9 cellular contexts compared by ENCODE assay signal in genomic region chr12:14567311-14568195, GRCh38. TPM values are rescaled to one million over a fixed set of nuclear protein-coding genes. Genes with fewer than 3 reads are reported as not detected.
DNase-seq lines count a peak whose midpoint lies in the region; ATAC-seq and TF ChIP-seq lines count a peak whose summit lies in the region.
"Had no signal": no experiment of that assay in that cellular context is flagged by ENCODE, and none has a peak within 500 bp of the region (broad histone marks: within the 10 kb centered on the region; RNA-seq: fewer than 3 reads in every experiment).

Gene PLBD1 (minus strand): TSS chr12:14567883. CDS start chr12:14567696, 187 bp downstream.

- no peaks in the 10 kb centered on the region for H4K20me1 ChIP-seq in neural progenitor cell (ENCODE audit: low read depth)
- H4K20me1 ChIP-seq: BLaER1 treated with 17β-estradiol and CSF1 and Interleukin-3, amounts not matched to agents 10 nM and 100 nM had no signal

- ATAC-seq in HG02840 (IDR thresholded peaks at IDR 0.05; ENCODE audit: low FRiP score, unreplicated experiment) (peak; percentile 56), GM21526 (IDR thresholded peaks at IDR 0.05; ENCODE audit: low FRiP score, unreplicated experiment) (no peak), GM21390 (IDR thresholded peaks at IDR 0.05; ENCODE audit: unreplicated experiment) (no peak)
- ATAC-seq in activated CD8-positive, alpha-beta memory T cell treated with anti-CD3 and anti-CD28 coated beads, Interleukin-2, amount 10 ng/mL, durations not matched to agents 7 days and 5 days = peak; percentile 57

- TF ChIP-seq CTCF in glutamatergic neuron (IDR thresholded peaks at IDR 0.05; ENCODE audit: partially characterized antibody, unreplicated experiment) (no peak), neural progenitor cell (IDR thresholded peaks at IDR 0.05) (no peak)

- no peak within 1 kb of the TSS for H3K4me3 Mint-ChIP-seq in activated CD8-positive, alpha-beta memory T cell treated with anti-CD3 and anti-CD28 coated beads, Interleukin-2, amount 10 ng/mL, durations not matched to agents 7 days and 5 days
- H3K4me3 Mint-ChIP-seq in glutamatergic neuron (ENCODE audit: unreplicated experiment) = peak within 1 kb of the TSS; percentile 75
- H3K4me3 Mint-ChIP-seq in neural progenitor cell = peak within 1 kb of the TSS; percentile 80

- H3F3A ChIP-seq in neural progenitor cell (ENCODE audit: low read depth) = no peaks in the 10 kb centered on the region

- H3K27me3 ChIP-seq in neural progenitor cell = peaks cover 37% of the 10 kb centered on the region
- H3K27me3 ChIP-seq: BLaER1 treated with 17β-estradiol and CSF1 and Interleukin-3, amounts not matched to agents 10 nM and 100 nM had no signal

- H3K9ac ChIP-seq in neural progenitor cell = no peak within 1 kb of the TSS
- H3K9ac ChIP-seq: BLaER1 treated with 17β-estradiol and CSF1 and Interleukin-3, amounts not matched to agents 10 nM and 100 nM had no signal

- CTCF ChIA-PET in activated CD8-positive, alpha-beta memory T cell treated with anti-CD3 and anti-CD28 coated beads, Interleukin-2, amount 10 ng/mL, durations not matched to agents 7 days and 5 days (lab: Charles Lee) = no interaction called here

- peak within 1 kb of the TSS; percentile 84 for H3K4me2 ChIP-seq in neural progenitor cell
- H3K4me2 ChIP-seq: BLaER1 treated with 17β-estradiol and CSF1 and Interleukin-3, amounts not matched to agents 10 nM and 100 nM had no signal

- no peaks in the 10 kb centered on the region for H3K36me3 Mint-ChIP-seq in activated CD8-positive, alpha-beta memory T cell treated with anti-CD3 and anti-CD28 coated beads, Interleukin-2, amount 10 ng/mL, durations not matched to agents 7 days and 5 days
- no peaks in the 10 kb centered on the region for H3K36me3 Mint-ChIP-seq in glutamatergic neuron (ENCODE audit: unreplicated experiment)
- H3K36me3 Mint-ChIP-seq in neural progenitor cell = no peaks in the 10 kb centered on the region

- H3K36me3 ChIP-seq in neural progenitor cell = no peaks in the 10 kb centered on the region
- H3K36me3 ChIP-seq: BLaER1 treated with 17β-estradiol and CSF1 and Interleukin-3, amounts not matched to agents 10 nM and 100 nM had no signal

- no peaks in the 10 kb centered on the region for H3K79me2 ChIP-seq in neural progenitor cell (ENCODE audit: low read depth)

- no peaks in the 10 kb centered on the region for H3K4me1 ChIP-seq in neural progenitor cell
- H3K4me1 ChIP-seq: BLaER1 treated with 17β-estradiol and CSF1 and Interleukin-3, amounts not matched to agents 10 nM and 100 nM had no signal

- DNase-seq in NCI-H2227 (lab: John Stamatoyannopoulos, UW; ENCODE audit: unreplicated experiment) = peak; percentile 5
- DNase-seq in NCI-H2227 treated with DMSO at 0.1 percent for 48 hours (lab: John Stamatoyannopoulos, UW) = no peak
- DNase-seq in activated CD8-positive, alpha-beta memory T cell treated with anti-CD3 and anti-CD28 coated beads, Interleukin-2, amount 10 ng/mL, durations not matched to agents 7 days and 5 days = no peak
- DNase-seq in glutamatergic neuron = peak; percentile 42
- DNase-seq in neural progenitor cell (ENCODE audit: low spot score) = peak; percentile 73

- no peaks in the 10 kb centered on the region for H3K9me3 ChIP-seq in neural progenitor cell (ENCODE audit: low read depth)

- H3K27me3 Mint-ChIP-seq in activated CD8-positive, alpha-beta memory T cell treated with anti-CD3 and anti-CD28 coated beads, Interleukin-2, amount 10 ng/mL, durations not matched to agents 7 days and 5 days = peaks cover 47% of the 10 kb centered on the region
- H3K27me3 Mint-ChIP-seq in glutamatergic neuron (ENCODE audit: unreplicated experiment) = peaks cover 5% of the 10 kb centered on the region
- H3K27me3 Mint-ChIP-seq in neural progenitor cell (ENCODE audit: insufficient read depth, low read depth) = peaks cover 10% of the 10 kb centered on the region

- H2AFZ ChIP-seq in neural progenitor cell (replicated peaks) = peak within 1 kb of the TSS; percentile 96

- H3K9me3 Mint-ChIP-seq in activated CD8-positive, alpha-beta memory T cell treated with anti-CD3 and anti-CD28 coated beads, Interleukin-2, amount 10 ng/mL, durations not matched to agents 7 days and 5 days (ENCODE audit: low read depth) = no peaks in the 10 kb centered on the region
- H3K9me3 Mint-ChIP-seq in glutamatergic neuron (ENCODE audit: unreplicated experiment) = peaks cover 2% of the 10 kb centered on the region
- no peaks in the 10 kb centered on the region for H3K9me3 Mint-ChIP-seq in neural progenitor cell

- H3K4me3 ChIP-seq in neural progenitor cell = peak within 1 kb of the TSS; percentile 50
- H3K4me3 ChIP-seq: BLaER1 treated with 17β-estradiol and CSF1 and Interleukin-3, amounts not matched to agents 10 nM and 100 nM had no signal

- no peak within 1 kb of the TSS for H3K27ac Mint-ChIP-seq in activated CD8-positive, alpha-beta memory T cell treated with anti-CD3 and anti-CD28 coated beads, Interleukin-2, amount 10 ng/mL, durations not matched to agents 7 days and 5 days
- no peak within 1 kb of the TSS for H3K27ac Mint-ChIP-seq in glutamatergic neuron (ENCODE audit: unreplicated experiment)
- no peak within 1 kb of the TSS for H3K27ac Mint-ChIP-seq in neural progenitor cell

- peaks cover 6% of the 10 kb centered on the region for H3K4me1 Mint-ChIP-seq in activated CD8-positive, alpha-beta memory T cell treated with anti-CD3 and anti-CD28 coated beads, Interleukin-2, amount 10 ng/mL, durations not matched to agents 7 days and 5 days
- H3K4me1 Mint-ChIP-seq in glutamatergic neuron (ENCODE audit: low read depth, unreplicated experiment) (peaks cover 2% of the 10 kb centered on the region), neural progenitor cell (peaks cover 5% of the 10 kb centered on the region)

- H3K27ac ChIP-seq in neural progenitor cell = no peak within 1 kb of the TSS
- H3K27ac ChIP-seq: BLaER1 treated with 17β-estradiol and CSF1 and Interleukin-3, amounts not matched to agents 10 nM and 100 nM had no signal

RNA-seq across cellular contexts. Expression of gene PLBD1, which starts in this region (rescaled TPM):
- not detected for total RNA-seq in activated CD8-positive, alpha-beta memory T cell treated with anti-CD3 and anti-CD28 coated beads, Interleukin-2, amount 10 ng/mL, durations not matched to agents 7 days and 5 days
- total RNA-seq in glutamatergic neuron (ENCODE audit: unreplicated experiment) (0.32 TPM), neural progenitor cell (ENCODE audit: low replicate concordance) (4.8 and 5.4 TPM in 2 replicates)

Comparison
In these comparisons a context has a peak if more than half of its experiments do, and no peak if none do; other contexts are left out.
1. DNase-seq: peak in NCI-H2227 (single experiment) and neural progenitor cell (single experiment); none in NCI-H2227 treated with DMSO at 0.1 percent for 48 hours (single experiment) and activated CD8-positive, alpha-beta memory T cell treated with anti-CD3 and anti-CD28 coated beads, Interleukin-2, amount 10 ng/mL, durations not matched to agents 7 days and 5 days (single experiment).
2. Peak in ATAC-seq in activated CD8-positive, alpha-beta memory T cell treated with anti-CD3 and anti-CD28 coated beads, Interleukin-2, amount 10 ng/mL, durations not matched to agents 7 days and 5 days; RNA of the gene not detected or under 1 TPM.
3. Peak in DNase-seq in glutamatergic neuron; RNA of the gene not detected or under 1 TPM.